Comparison of ENCODE assay signal across 8 cellular contexts in the genomic region with DNA sequence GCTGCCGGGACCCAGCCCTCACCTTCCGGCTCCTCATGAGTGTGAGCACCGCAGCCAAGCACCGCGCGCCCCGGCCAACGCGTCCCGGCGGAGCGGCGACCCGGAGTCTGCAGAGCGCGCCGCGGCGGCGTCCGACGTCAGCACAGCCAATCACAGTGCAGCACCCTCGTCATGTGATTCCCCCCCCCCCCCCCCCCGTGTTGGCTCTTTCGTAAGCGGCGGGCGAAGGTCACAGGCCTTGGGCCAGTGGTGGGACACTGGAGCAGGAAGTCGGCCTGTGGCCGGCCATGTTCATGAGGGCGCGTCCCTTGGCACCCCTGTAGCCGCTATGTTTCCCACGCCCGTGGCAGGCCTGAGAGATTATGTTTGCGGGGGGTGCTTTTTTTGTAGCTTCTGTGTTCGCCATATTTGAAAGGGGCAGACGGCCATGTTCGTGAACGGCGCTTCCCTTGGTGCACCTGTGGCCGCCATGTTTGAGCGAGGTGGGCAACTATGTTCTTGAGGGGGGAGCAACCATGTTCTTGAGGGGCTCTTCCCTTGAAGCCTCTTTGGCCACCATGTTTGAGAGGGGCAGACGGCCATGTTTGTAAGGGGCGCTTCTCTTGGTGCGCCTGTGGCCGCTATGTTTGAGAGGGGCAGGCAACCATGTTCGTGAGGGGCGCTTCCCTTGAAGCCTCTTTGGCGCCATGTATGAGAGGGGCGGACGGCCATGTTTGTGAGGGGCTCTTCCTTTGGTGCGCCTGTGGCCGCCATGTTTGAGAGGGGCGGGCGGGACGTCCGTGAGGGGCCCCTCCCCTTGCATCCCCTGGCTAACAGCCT. TPM values are rescaled to one million over a fixed set of nuclear protein-coding genes. Genes with fewer than 3 reads are reported as not detected.
DNase-seq lines count a peak whose midpoint lies in the region; ATAC-seq and TF ChIP-seq lines count a peak whose summit lies in the region.

Gene C1orf174 (minus strand): TSS at position 123 of the 819 bp plus-strand sequence. CDS start 86 bp downstream, at position 37.

- peak; percentile 68 for ATAC-seq in GM21737 (IDR thresholded peaks at IDR 0.05; ENCODE audit: unreplicated experiment)
- ATAC-seq in naive B cell (ENCODE audit: low read depth in 2 of 2) = peak; percentile 82 to 85
- peak; percentile 89 for ATAC-seq in stimulated activated memory B cell treated with anti-CD40 and anti-IgM and Interleukin-4, amounts not matched to agents 10 μg/mL and 1 μg/mL and 100 μg/mL, for 72 hours

- peaks cover 43% of the 10 kb centered on the region for H3K79me2 ChIP-seq in KMS-11 (ENCODE audit: insufficient read depth, low read depth)

- H3K4me3 ChIP-seq in KMS-11 (IDR thresholded peaks at IDR 0.05; ENCODE audit: insufficient read depth, low read depth, low read length) = peak within 1 kb of the TSS; percentile 77

- peaks cover 15% of the 10 kb centered on the region for H3K4me1 ChIP-seq in KMS-11 (ENCODE audit: low read depth, poor library complexity, severe bottlenecking)

- H3K36me3 Mint-ChIP-seq in naive B cell = peaks cover 8 to 11% of the 10 kb centered on the region in 2 donors
- H3K36me3 Mint-ChIP-seq in stimulated activated memory B cell treated with anti-CD40 and anti-IgM and Interleukin-4, amounts not matched to agents 10 μg/mL and 1 μg/mL and 100 μg/mL, for 72 hours = peaks cover 33% of the 10 kb centered on the region

- H3K9me3 Mint-ChIP-seq in naive B cell = peaks cover 3 to 19% (median 16%) of the 10 kb centered on the region in 7 donors
- H3K9me3 Mint-ChIP-seq in stimulated activated memory B cell treated with anti-CD40 and anti-IgM and Interleukin-4, amounts not matched to agents 10 μg/mL and 1 μg/mL and 100 μg/mL, for 72 hours = peaks cover 3% of the 10 kb centered on the region

- H2AFZ ChIP-seq in KMS-11 (ENCODE audit: low read depth) = peak within 1 kb of the TSS; percentile 72

- H3K4me2 ChIP-seq in KMS-11 = peak within 1 kb of the TSS; percentile 46

- H3K27ac ChIP-seq in KMS-11 = peak within 1 kb of the TSS; percentile 93

- DNase-seq in DMS53 treated with DMSO at 0.1 percent for 48 hours (lab: John Stamatoyannopoulos, UW; ENCODE audit: unreplicated experiment) (peak; percentile 95), RPMI8226 (peak; percentile 98), fibroblast of gingiva (ENCODE audit: low read depth) (peak; percentile 99), naive B cell (peak; percentile 96)
- peak; percentile 84 to 87 for DNase-seq in activated T-helper 1 cell treated with anti-CD3 and anti-CD28 coated beads, Interleukin-2, amount 50 U/mL, for 16 hours (ENCODE audit: low read depth in 1 of 2, low spot score in 1 of 2)

- H3K4me1 Mint-ChIP-seq in naive B cell = peaks cover 23 to 36% (median 33%) of the 10 kb centered on the region in 3 donors
- peaks cover 29% of the 10 kb centered on the region for H3K4me1 Mint-ChIP-seq in stimulated activated memory B cell treated with anti-CD40 and anti-IgM and Interleukin-4, amounts not matched to agents 10 μg/mL and 1 μg/mL and 100 μg/mL, for 72 hours

- peak within 1 kb of the TSS; percentile 96 to 99 (median 98) for H3K27ac Mint-ChIP-seq in naive B cell
- peak within 1 kb of the TSS; percentile 98 for H3K27ac Mint-ChIP-seq in stimulated activated memory B cell treated with anti-CD40 and anti-IgM and Interleukin-4, amounts not matched to agents 10 μg/mL and 1 μg/mL and 100 μg/mL, for 72 hours

- H3K4me3 Mint-ChIP-seq in naive B cell = peak within 1 kb of the TSS; percentile 89 to 99 (median 96)
- peak within 1 kb of the TSS; percentile 85 for H3K4me3 Mint-ChIP-seq in stimulated activated memory B cell treated with anti-CD40 and anti-IgM and Interleukin-4, amounts not matched to agents 10 μg/mL and 1 μg/mL and 100 μg/mL, for 72 hours

- H3K27me3 ChIP-seq in KMS-11 (ENCODE audit: insufficient read depth, low read depth) = no peaks in the 10 kb centered on the region

- peak within 1 kb of the TSS; percentile 91 for H3K9ac ChIP-seq in KMS-11

- no peak for TF ChIP-seq CTCF in KMS-11 (conservative IDR thresholded peaks at IDR 0.05; ENCODE audit: low read depth, low read length)

- no peaks in the 10 kb centered on the region for H4K20me1 ChIP-seq in KMS-11 (ENCODE audit: insufficient read depth)

- no peaks in the 10 kb centered on the region for H3K27me3 Mint-ChIP-seq in naive B cell
- no peaks in the 10 kb centered on the region for H3K27me3 Mint-ChIP-seq in stimulated activated memory B cell treated with anti-CD40 and anti-IgM and Interleukin-4, amounts not matched to agents 10 μg/mL and 1 μg/mL and 100 μg/mL, for 72 hours

- no peaks in the 10 kb centered on the region for H3K36me3 ChIP-seq in KMS-11 (ENCODE audit: insufficient read depth)

RNA-seq across cellular contexts. Expression of gene C1orf174, which starts in this region (rescaled TPM):
- 10 to 100 TPM; 13.6 to 27.9 (median 21.9) TPM for polyA plus RNA-seq in naive B cell (ENCODE audit: low read depth in 6 of 6)

Comparison
In these comparisons a context has a peak if more than half of its experiments do, and no peak if none do; other contexts are left out.
1. Peak in every context shown above with its lines: DNase-seq, ATAC-seq, H3K4me3 ChIP-seq and H3K27ac ChIP-seq.